Comparison of ENCODE assay signal across 14 cellular contexts in genomic region chr20:20480689-20481088, GRCh38.
A peak's percentile ranks its signal among the peaks of the same experiment; 100 is the strongest.
DNase-seq lines count a peak whose midpoint lies in the region; ATAC-seq lines count a peak whose summit lies in the region.
"Had no signal": no experiment of that assay in that cellular context is flagged by ENCODE, and none has a peak within 500 bp of the region (broad histone marks: within the 10 kb centered on the region; RNA-seq: fewer than 3 reads in every experiment).

No MANE protein-coding gene starts in this region.

- H3K27me3 Mint-ChIP-seq in activated T-helper 17 cell treated with anti-CD3 and anti-CD28 coated beads, Interleukin-2, amount 50 U/mL, for 72 hours = no peaks in the 10 kb centered on the region

- H3K4me1 Mint-ChIP-seq in activated T-helper 17 cell treated with anti-CD3 and anti-CD28 coated beads, Interleukin-2, amount 50 U/mL, for 72 hours = peaks cover 19% of the 10 kb centered on the region

- peak overlapping the region; percentile 47 for H3K4me3 Mint-ChIP-seq in activated T-helper 17 cell treated with anti-CD3 and anti-CD28 coated beads, Interleukin-2, amount 50 U/mL, for 72 hours

- H3K36me3 Mint-ChIP-seq in activated T-helper 17 cell treated with anti-CD3 and anti-CD28 coated beads, Interleukin-2, amount 50 U/mL, for 72 hours (ENCODE audit: low read depth) = peaks cover 18% of the 10 kb centered on the region

- DNase-seq in A172 (ENCODE audit: low spot score) (peak; percentile 46), H4 (ENCODE audit: low spot score) (peak; percentile 24), glomerular visceral epithelial cell (ENCODE audit: extremely low spot score) (peak; percentile 21), GF-D8 (lab: John Stamatoyannopoulos, UW) (no peak), GM19240 (ENCODE audit: insufficient read length, low spot score) (no peak)
- DNase-seq: activated gamma-delta T cell treated with Interleukin-2 at 50 U/mL for 16 hours; NCI-H187 treated with DMSO at 0.1 percent for 48 hours; nucleus accumbens; stimulated activated CD4-positive, alpha-beta T cell treated with anti-CD3 and anti-CD28 coated beads, Interleukin-2, amount 100 ng/mL, for 48 hours; upper lobe of left lung had no signal

- ATAC-seq in activated T-helper 17 cell treated with anti-CD3 and anti-CD28 coated beads, Interleukin-2, amount 50 U/mL, for 72 hours (replicated peaks) = peak; percentile 84
- no peak for ATAC-seq in HG03175 (IDR thresholded peaks at IDR 0.05; ENCODE audit: unreplicated experiment)
- no peak for ATAC-seq in GM21737 (IDR thresholded peaks at IDR 0.05; ENCODE audit: unreplicated experiment)
- ATAC-seq: Panc1 had no signal

- peak overlapping the region; percentile 84 for H3K27ac Mint-ChIP-seq in activated T-helper 17 cell treated with anti-CD3 and anti-CD28 coated beads, Interleukin-2, amount 50 U/mL, for 72 hours

- no peaks in the 10 kb centered on the region for H3K9me3 Mint-ChIP-seq in activated T-helper 17 cell treated with anti-CD3 and anti-CD28 coated beads, Interleukin-2, amount 50 U/mL, for 72 hours

Comparison
In these comparisons a context has a peak if more than half of its experiments do, and no peak if none do; other contexts are left out.
1. DNase-seq: peak in A172 (single experiment), H4 (single experiment) and glomerular visceral epithelial cell (single experiment); none in GF-D8 (single experiment) and GM19240 (single experiment).